Comparison of ENCODE assay signal across 25 cellular contexts in genomic region chr7:29120955-29121354, GRCh38. TPM values are rescaled to one million over a fixed set of nuclear protein-coding genes. Genes with fewer than 3 reads are reported as not detected.
"Had no signal": no experiment of that assay in that cellular context is flagged by ENCODE, and none has a peak within 500 bp of the region (broad histone marks: within the 10 kb centered on the region; RNA-seq: fewer than 3 reads in every experiment).

No MANE protein-coding gene starts in this region.

- H3K27me3 ChIP-seq: dorsolateral prefrontal cortex, foreskin keratinocyte, heart right ventricle, left lung had no signal

- FAIRE-seq: endothelial cell of umbilical vein, frontal cortex, islet of Langerhans, keratinocyte had no signal

- H3K27ac ChIP-seq: coronary artery, esophagus muscularis mucosa, foreskin keratinocyte, heart right ventricle, left lung, lower lobe of right lung had no signal

- H3K9me3 ChIP-seq: esophagus muscularis mucosa, heart right ventricle, left lung, lower lobe of right lung, mucosa of descending colon had no signal

- H3K36me3 ChIP-seq: esophagus muscularis mucosa, left lung, lower lobe of right lung had no signal

- ATAC-seq: foreskin keratinocyte; heart right ventricle; left cardiac atrium; left lung; left ventricle myocardium superior; lower lobe of right lung; mucosa of descending colon; naive thymus-derived CD8-positive, alpha-beta T cell had no signal

- DNase-seq: dermis blood vessel endothelial cell; dorsolateral prefrontal cortex; effector CD4-positive, alpha-beta T cell; effector memory CD4-positive, alpha-beta T cell; foreskin keratinocyte; glutamatergic neuron; head of caudate nucleus; heart right ventricle; hippocampal formation; left cardiac atrium; left lung; left ventricle myocardium superior; lower lobe of right lung; mesenchymal stem cell; mucosa of descending colon; naive B cell; naive thymus-derived CD8-positive, alpha-beta T cell had no signal

- H3K4me3 ChIP-seq: coronary artery, dorsolateral prefrontal cortex, esophagus muscularis mucosa, heart right ventricle, left lung, lower lobe of right lung, mucosa of descending colon had no signal

RNA-seq across cellular contexts. Expression of gene CPVL, which starts 25.4 kb away (rescaled TPM):
- total RNA-seq: endothelial cell of umbilical vein, fibroblast of villous mesenchyme had no signal
- polyA plus RNA-seq: fibroblast of lung had no signal
